Comparison of ENCODE assay signal across 4 cellular contexts in genomic region chr1:897951-898350, GRCh38. TPM values are rescaled to one million over a fixed set of nuclear protein-coding genes. Genes with fewer than 3 reads are reported as not detected.
"Had no signal": no experiment of that assay in that cellular context is flagged by ENCODE, and none has a peak within 500 bp of the region (broad histone marks: within the 10 kb centered on the region; RNA-seq: fewer than 3 reads in every experiment).

No MANE protein-coding gene starts in this region.

RNA-seq across cellular contexts. Expression of gene SAMD11, which starts 25.8 kb away (rescaled TPM):
- total RNA-seq: activated B cell treated with CpG ODN at 0.5 μM for 24 hours; activated CD4-positive, alpha-beta memory T cell treated with anti-CD3 and anti-CD28 coated beads, Interleukin-2, amount 10 ng/mL, durations not matched to agents 7 days and 5 days; endothelial cell of umbilical vein; T-helper 17 cell had no signal
- polyA plus RNA-seq: endothelial cell of umbilical vein had no signal
